In genomic region chr14:33700052-33700451, GRCh38 we compare ENCODE assay signal across 1 cellular context.
TF ChIP-seq lines count a peak whose summit lies in the region.

No MANE protein-coding gene starts in this region.

TF ChIP-seq in GM23338, 12 proteins besides CTCF, POLR2A, EP300 and RAD21 (continued from another document):
- TF ChIP-seq ETS1 (IDR thresholded peaks at IDR 0.05), result no peak
- TF ChIP-seq REST (IDR thresholded peaks at IDR 0.05; ENCODE audit: unreplicated experiment), result no peak
